Comparison of ENCODE assay signal across 1 cellular context in genomic region chr10:68334672-68335467, GRCh38.
TF ChIP-seq lines count a peak whose summit lies in the region.

No MANE protein-coding gene starts in this region.

TF ChIP-seq in H1, 55 proteins besides CTCF, POLR2A, EP300 and RAD21:
- TF ChIP-seq JUND (IDR thresholded peaks at IDR 0.05; ENCODE audit: low read length) (no peak), SP2 (IDR thresholded peaks at IDR 0.05; ENCODE audit: low read length) (no peak), CTBP2 (IDR thresholded peaks at IDR 0.05; ENCODE audit: borderline replicate concordance, insufficient read depth, insufficient read length, low read length) (no peak), CREB1 (IDR thresholded peaks at IDR 0.05) (no peak), SIX5 (IDR thresholded peaks at IDR 0.05; ENCODE audit: low read depth, low read length) (no peak), SIN3A (conservative IDR thresholded peaks at IDR 0.05 in 1 of 2, IDR thresholded peaks at IDR 0.05 in 1 of 2; ENCODE audit: low read depth in 1 of 2, low read length in 2 of 2) (no peak), ATF3 (IDR thresholded peaks at IDR 0.05; ENCODE audit: insufficient read depth, low read depth, low read length) (no peak), GTF2F1 (IDR thresholded peaks at IDR 0.05; ENCODE audit: borderline replicate concordance, low read depth, low read length) (no peak), TCF12 (IDR thresholded peaks at IDR 0.05; ENCODE audit: low read depth, low read length) (no peak), EGR1 (IDR thresholded peaks at IDR 0.05; ENCODE audit: borderline replicate concordance, low read depth, low read length) (no peak), CHD7 (IDR thresholded peaks at IDR 0.05; ENCODE audit: insufficient replicate concordance, low read length) (no peak), MAFK (IDR thresholded peaks at IDR 0.05; ENCODE audit: low read depth, low read length) (no peak), ATF2 (IDR thresholded peaks at IDR 0.05; ENCODE audit: low read length) (no peak), ASH2L (IDR thresholded peaks at IDR 0.05; ENCODE audit: low read length) (no peak), BRCA1 (IDR thresholded peaks at IDR 0.05; ENCODE audit: low read depth, low read length) (no peak)
